8 cellular contexts compared by ENCODE assay signal in the genomic region with DNA sequence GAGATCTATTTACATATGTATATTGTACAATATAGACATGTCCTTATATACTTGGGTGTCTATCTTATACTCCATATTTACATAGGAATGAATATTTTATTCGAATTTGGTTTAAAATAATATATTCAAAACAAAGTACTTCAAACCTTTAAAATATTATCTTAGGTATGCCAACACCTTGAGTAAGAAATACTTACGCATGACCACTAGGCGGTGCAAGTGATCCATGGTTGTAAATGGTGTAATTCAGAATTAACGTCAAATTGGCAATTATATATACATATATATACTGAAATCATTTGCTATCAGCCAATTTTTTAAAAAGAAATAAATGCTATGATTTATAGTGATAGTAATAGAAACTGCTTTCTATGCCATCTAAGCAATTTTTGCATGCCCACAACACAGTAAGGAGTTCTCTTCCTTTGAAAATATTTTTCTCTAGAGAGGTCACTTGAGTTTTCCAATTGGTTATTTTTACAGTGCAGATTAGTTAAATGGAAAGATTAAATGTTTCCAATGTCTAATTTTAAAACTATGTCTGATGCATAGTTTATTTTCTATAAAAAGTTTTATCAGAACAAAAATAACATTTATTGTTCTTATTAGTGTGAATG. TPM values are rescaled to one million over a fixed set of nuclear protein-coding genes. Genes with fewer than 3 reads are reported as not detected.
A peak's percentile ranks its signal among the peaks of the same experiment; 100 is the strongest.
DNase-seq lines count a peak whose midpoint lies in the region; TF ChIP-seq lines count a peak whose summit lies in the region.

No MANE protein-coding gene starts in this region.

- H3K27ac ChIP-seq in HL-60 (replicated peaks): no peak overlapping the region
- no peak overlapping the region for H3K27ac ChIP-seq in adrenal gland

- intact Hi-C loops in activated T-helper 1 cell treated with anti-CD3 and anti-CD28 coated beads, Interleukin-12 subunit alpha, Interleukin-12 subunit beta, Interleukin-2, Interleukin-4 antibody, amounts not matched to agents 30 ng/mL and 10 ng/mL and 1 ng/mL, durations not matched to agents 14 hours and 24 hours and 36 hours (cut with micrococcal nuclease): loop anchor here (1.0 to 2.0 kb wide), 4 partner anchors 383 to 1756 kb away; no protein-coding TSS in a partner anchor
- intact Hi-C loops in adrenal gland (cut with DNase I): no loop called here

- H3K4me3 Mint-ChIP-seq in activated T-helper 1 cell treated with anti-CD3 and anti-CD28 coated beads, Interleukin-12 subunit alpha, Interleukin-12 subunit beta, Interleukin-2, Interleukin-4 antibody, amounts not matched to agents 30 ng/mL and 10 ng/mL and 1 ng/mL, durations not matched to agents 14 hours and 24 hours and 36 hours: no peak overlapping the region

- H3K36me3 ChIP-seq in adrenal gland (replicated peaks in 1 of 2): no peaks in the 10 kb centered on the region
- no peaks in the 10 kb centered on the region for H3K36me3 ChIP-seq in kidney epithelial cell (ENCODE audit: control insufficient read depth, insufficient read depth, low read length)

- H3K36me3 Mint-ChIP-seq in activated T-helper 1 cell treated with anti-CD3 and anti-CD28 coated beads, Interleukin-12 subunit alpha, Interleukin-12 subunit beta, Interleukin-2, Interleukin-4 antibody, amounts not matched to agents 30 ng/mL and 10 ng/mL and 1 ng/mL, durations not matched to agents 14 hours and 24 hours and 36 hours (ENCODE audit: low read depth): no peaks in the 10 kb centered on the region

- H3K4me1 Mint-ChIP-seq in activated T-helper 1 cell treated with anti-CD3 and anti-CD28 coated beads, Interleukin-12 subunit alpha, Interleukin-12 subunit beta, Interleukin-2, Interleukin-4 antibody, amounts not matched to agents 30 ng/mL and 10 ng/mL and 1 ng/mL, durations not matched to agents 14 hours and 24 hours and 36 hours (ENCODE audit: low read depth): peaks cover 6% of the 10 kb centered on the region

- no peaks in the 10 kb centered on the region for H3K4me1 ChIP-seq in adrenal gland (replicated peaks in 1 of 2)

- peaks cover 5% of the 10 kb centered on the region for H3K27me3 Mint-ChIP-seq in activated T-helper 1 cell treated with anti-CD3 and anti-CD28 coated beads, Interleukin-12 subunit alpha, Interleukin-12 subunit beta, Interleukin-2, Interleukin-4 antibody, amounts not matched to agents 30 ng/mL and 10 ng/mL and 1 ng/mL, durations not matched to agents 14 hours and 24 hours and 36 hours (ENCODE audit: insufficient read depth)

- no peak for TF ChIP-seq POLR2A in adrenal gland (IDR thresholded peaks at IDR 0.05)

- no peaks in the 10 kb centered on the region for H3K9me3 Mint-ChIP-seq in activated T-helper 1 cell treated with anti-CD3 and anti-CD28 coated beads, Interleukin-12 subunit alpha, Interleukin-12 subunit beta, Interleukin-2, Interleukin-4 antibody, amounts not matched to agents 30 ng/mL and 10 ng/mL and 1 ng/mL, durations not matched to agents 14 hours and 24 hours and 36 hours

- H3K9me3 ChIP-seq in adrenal gland (replicated peaks in 1 of 3): no peaks in the 10 kb centered on the region

- H3K27me3 ChIP-seq in HL-60 (ENCODE audit: insufficient read depth, poor library complexity, severe bottlenecking) (no peaks in the 10 kb centered on the region), adrenal gland (peaks cover 5% of the 10 kb centered on the region), kidney epithelial cell (ENCODE audit: control insufficient read depth, insufficient read depth, low read length) (no peaks in the 10 kb centered on the region)

- H3K4me3 ChIP-seq in HL-60 (replicated peaks; ENCODE audit: insufficient read depth, low read length): no peak overlapping the region
- H3K4me3 ChIP-seq in adrenal gland: no peak overlapping the region
- H3K4me3 ChIP-seq in kidney epithelial cell (ENCODE audit: low read depth, low read length): no peak overlapping the region

- WGBS in adrenal gland, 4 donors: 1 to 5% (median 3%) methylated on average over 4 of the region's 4 CpGs

- peak; percentile 59 for TF ChIP-seq CTCF in HL-60 (IDR thresholded peaks at IDR 0.05; ENCODE audit: insufficient read depth, low read length)
- TF ChIP-seq CTCF in adrenal gland (IDR thresholded peaks at IDR 0.05): peak; percentile 53 to 85 (median 74)
- peak; percentile 67 for TF ChIP-seq CTCF in kidney epithelial cell (IDR thresholded peaks at IDR 0.05; ENCODE audit: insufficient read depth, low read length, poor library complexity, severe bottlenecking)

- DNase-seq in activated T-helper 1 cell treated with Interleukin-2 at 50 U/mL for 16 hours (ENCODE audit: low read depth) (peak; percentile 4), HL-60 (ENCODE audit: low read depth in 1 of 2, low spot score in 1 of 2) (peak; percentile 1 to 16), RPMI8226 (peak; percentile 59), adrenal gland (peak; percentile 15 to 58 (median 39)), kidney epithelial cell (ENCODE audit: low read depth) (no peak), cerebellar nuclear complex (lab: John Stamatoyannopoulos, UW) (no peak)
- no peak for DNase-seq in activated T-helper 1 cell treated with anti-CD3 and anti-CD28 coated beads, Interleukin-12 subunit alpha, Interleukin-12 subunit beta, Interleukin-2, Interleukin-4 antibody, amounts not matched to agents 30 ng/mL and 10 ng/mL and 1 ng/mL, durations not matched to agents 14 hours and 24 hours and 36 hours (ENCODE audit: low spot score)
- peak; percentile 31 for DNase-seq in stimulated activated CD8-positive, alpha-beta memory T cell treated with anti-CD3 and anti-CD28 coated beads, Interleukin-12 subunit alpha, Interleukin-12 subunit beta, amount 100 ng/mL, for 1 hour (ENCODE audit: low read depth)

- no peak overlapping the region for H3K27ac Mint-ChIP-seq in activated T-helper 1 cell treated with anti-CD3 and anti-CD28 coated beads, Interleukin-12 subunit alpha, Interleukin-12 subunit beta, Interleukin-2, Interleukin-4 antibody, amounts not matched to agents 30 ng/mL and 10 ng/mL and 1 ng/mL, durations not matched to agents 14 hours and 24 hours and 36 hours

RNA-seq across cellular contexts. Expression of a gene that starts 37.5 kb away (rescaled TPM):
- total RNA-seq in activated T-helper 1 cell treated with anti-CD3 and anti-CD28 coated beads, Interleukin-12 subunit alpha, Interleukin-12 subunit beta, Interleukin-2, Interleukin-4 antibody, amounts not matched to agents 30 ng/mL and 10 ng/mL and 1 ng/mL, durations not matched to agents 14 hours and 24 hours and 36 hours: 7.3 TPM in 2 replicates
- total RNA-seq in adrenal gland: 10 to 100 TPM; 12.4 to 35.5 (median 21.8) TPM
- 10 to 100 TPM; 12.8 to 24.7 (median 15.3) TPM for polyA plus RNA-seq in adrenal gland
- 13.7 and 16.1 TPM in 2 replicates for total RNA-seq in kidney epithelial cell

Comparison
In these comparisons a context has a peak if more than half of its experiments do, and no peak if none do; other contexts are left out.
1. DNase-seq: peak in activated T-helper 1 cell treated with Interleukin-2 at 50 U/mL for 16 hours (single experiment), HL-60 (2 of 2), RPMI8226 (single experiment), adrenal gland (7 of 7) and stimulated activated CD8-positive, alpha-beta memory T cell treated with anti-CD3 and anti-CD28 coated beads, Interleukin-12 subunit alpha, Interleukin-12 subunit beta, amount 100 ng/mL, for 1 hour (single experiment); none in activated T-helper 1 cell treated with anti-CD3 and anti-CD28 coated beads, Interleukin-12 subunit alpha, Interleukin-12 subunit beta, Interleukin-2, Interleukin-4 antibody, amounts not matched to agents 30 ng/mL and 10 ng/mL and 1 ng/mL, durations not matched to agents 14 hours and 24 hours and 36 hours (single experiment), kidney epithelial cell (single experiment) and cerebellar nuclear complex (0 of 2).
2. Peak in every context shown above with its lines, with median percentiles within 50 percentile points of each other: CTCF ChIP-seq.